ENCODE assay signal across 1 cellular context in the genomic region with DNA sequence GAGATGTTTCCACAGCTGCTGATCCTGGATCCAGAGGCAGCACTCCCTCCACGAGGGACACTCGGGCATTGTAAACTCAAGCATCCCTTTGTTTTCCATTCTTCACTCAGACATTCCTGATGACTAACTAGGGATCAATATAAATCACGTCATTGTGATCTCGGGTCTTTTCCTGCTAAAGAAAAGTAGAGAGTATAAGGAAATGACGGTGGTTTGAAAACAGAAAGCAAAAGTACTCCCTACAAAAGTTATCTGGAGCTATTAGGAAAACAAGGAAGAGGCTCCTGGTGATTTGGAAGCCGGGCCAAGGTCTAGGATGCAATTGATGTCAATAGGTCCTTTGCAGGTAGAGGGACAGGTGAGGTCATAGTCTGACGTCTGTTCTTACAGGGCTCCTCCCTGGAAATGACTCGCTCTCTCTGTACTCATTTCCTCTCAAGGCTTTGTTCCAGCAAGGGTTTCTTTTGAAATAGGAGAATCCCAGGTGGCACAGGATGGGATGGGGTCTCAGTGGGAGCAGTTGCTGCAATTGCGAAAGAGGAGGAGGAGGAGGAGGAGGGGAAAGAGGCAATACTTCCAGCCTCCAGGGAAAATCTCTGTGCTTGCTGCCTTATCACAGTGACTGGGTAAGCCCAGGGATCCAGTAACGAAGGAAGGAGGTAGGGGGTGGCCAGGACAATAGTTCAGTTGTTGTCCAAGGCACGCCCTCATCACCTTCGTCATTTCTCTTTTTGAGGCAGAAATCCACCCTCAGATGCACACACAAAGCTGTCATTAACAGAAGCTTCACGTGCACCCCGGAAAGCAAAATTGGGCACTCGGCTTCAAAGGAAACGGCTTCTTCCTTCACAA.
A peak's percentile ranks its signal among the peaks of the same experiment; 100 is the strongest.
TF ChIP-seq lines count a peak whose summit lies in the region.

No MANE protein-coding gene starts in this region.

TF ChIP-seq in HEK293, 187 proteins besides CTCF, POLR2A, EP300 and RAD21 (continued from another document):
- TF ChIP-seq GLIS2 (tag by site-specific recombination; IDR thresholded peaks at IDR 0.05), result peak; percentile 37; the same call in 1 of the 2 replicates
- TF ChIP-seq ZFP37 (tag by site-specific recombination; IDR thresholded peaks at IDR 0.05), result peak; percentile 50; the same call in 1 of the 2 replicates
- peak; percentile 35 for TF ChIP-seq ZEB2 (tag by site-specific recombination; IDR thresholded peaks at IDR 0.05)
- TF ChIP-seq ZNF677 (tag by site-specific recombination; IDR thresholded peaks at IDR 0.05), result 0 out of 2 replicates have a peak, but pooled peaks have one; percentile 48
- TF ChIP-seq ZBTB20 (tag by site-specific recombination; IDR thresholded peaks at IDR 0.05), result no peak
- TF ChIP-seq SCRT2 (tag by site-specific recombination; IDR thresholded peaks at IDR 0.05), result no peak
- TF ChIP-seq ZNF629 (tag by site-specific recombination; IDR thresholded peaks at IDR 0.05), result peak; percentile 97
- TF ChIP-seq ZNF639 (tag by site-specific recombination; IDR thresholded peaks at IDR 0.05), result no peak; the same call in 1 of the 2 replicates
- peak; percentile 73 for TF ChIP-seq ZIC2 (tag by site-specific recombination; IDR thresholded peaks at IDR 0.05)
- TF ChIP-seq ZNF521 (tag by site-specific recombination; IDR thresholded peaks at IDR 0.05), result no peak
- peak; percentile 39; the same call in 1 of the 2 replicates for TF ChIP-seq ZNF600 (tag by site-specific recombination; IDR thresholded peaks at IDR 0.05)
- no peak for TF ChIP-seq BCL11B (tag by site-specific recombination; IDR thresholded peaks at IDR 0.05; ENCODE audit: low read depth)
- no peak for TF ChIP-seq ZSCAN16 (tag by site-specific recombination; IDR thresholded peaks at IDR 0.05)
- peak; percentile 48; the same call in 1 of the 2 replicates for TF ChIP-seq WT1 (tag by site-specific recombination; IDR thresholded peaks at IDR 0.05)
- TF ChIP-seq ZNF596 (tag by site-specific recombination; IDR thresholded peaks at IDR 0.05), result no peak
- TF ChIP-seq ZNF239 (tag by site-specific recombination; IDR thresholded peaks at IDR 0.05), result no peak
- peak; percentile 58 for TF ChIP-seq SP3 (tag by site-specific recombination; IDR thresholded peaks at IDR 0.05)
- TF ChIP-seq KLF10 (tag by site-specific recombination; IDR thresholded peaks at IDR 0.05), result peak; percentile 12; the same call in 1 of the 2 replicates
- no peak for TF ChIP-seq ZNF302 (tag by site-specific recombination; IDR thresholded peaks at IDR 0.05; ENCODE audit: low read depth)
- TF ChIP-seq ZNF169 (tag by site-specific recombination; IDR thresholded peaks at IDR 0.05), result no peak
- peak; percentile 43; the same call in 1 of the 2 replicates for TF ChIP-seq SP7 (tag by site-specific recombination; IDR thresholded peaks at IDR 0.05)
- peak; percentile 53; the same call in 1 of the 2 replicates for TF ChIP-seq ZNF184 (tag by site-specific recombination; IDR thresholded peaks at IDR 0.05)
- no peak for TF ChIP-seq ZNF654 (tag by site-specific recombination; IDR thresholded peaks at IDR 0.05; ENCODE audit: low read depth)
- TF ChIP-seq, protein P1, sequence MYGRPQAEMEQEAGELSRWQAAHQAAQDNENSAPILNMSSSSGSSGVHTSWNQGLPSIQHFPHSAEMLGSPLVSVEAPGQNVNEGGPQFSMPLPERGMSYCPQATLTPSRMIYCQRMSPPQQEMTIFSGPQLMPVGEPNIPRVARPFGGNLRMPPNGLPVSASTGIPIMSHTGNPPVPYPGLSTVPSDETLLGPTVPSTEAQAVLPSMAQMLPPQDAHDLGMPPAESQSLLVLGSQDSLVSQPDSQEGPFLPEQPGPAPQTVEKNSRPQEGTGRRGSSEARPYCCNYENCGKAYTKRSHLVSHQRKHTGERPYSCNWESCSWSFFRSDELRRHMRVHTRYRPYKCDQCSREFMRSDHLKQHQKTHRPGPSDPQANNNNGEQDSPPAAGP (tag by site-specific recombination; IDR thresholded peaks at IDR 0.05), result peak; percentile 82
- peak; percentile 81 for TF ChIP-seq ATF2 (tag by site-specific recombination; IDR thresholded peaks at IDR 0.05; ENCODE audit: low read depth)
- peak; percentile 91 for TF ChIP-seq ZBTB21 (tag by site-specific recombination; IDR thresholded peaks at IDR 0.05)
- TF ChIP-seq BCL11A (tag by site-specific recombination; IDR thresholded peaks at IDR 0.05; ENCODE audit: low read depth), result no peak
- TF ChIP-seq PRDM1 (tag by site-specific recombination; IDR thresholded peaks at IDR 0.05), result peak; percentile 68
- peak; percentile 45; the same call in 1 of the 2 replicates for TF ChIP-seq ZNF394 (tag by site-specific recombination; IDR thresholded peaks at IDR 0.05; ENCODE audit: borderline replicate concordance)
- no peak for TF ChIP-seq ZNF555 (tag by site-specific recombination; conservative IDR thresholded peaks at IDR 0.05)
- TF ChIP-seq, protein P2, sequence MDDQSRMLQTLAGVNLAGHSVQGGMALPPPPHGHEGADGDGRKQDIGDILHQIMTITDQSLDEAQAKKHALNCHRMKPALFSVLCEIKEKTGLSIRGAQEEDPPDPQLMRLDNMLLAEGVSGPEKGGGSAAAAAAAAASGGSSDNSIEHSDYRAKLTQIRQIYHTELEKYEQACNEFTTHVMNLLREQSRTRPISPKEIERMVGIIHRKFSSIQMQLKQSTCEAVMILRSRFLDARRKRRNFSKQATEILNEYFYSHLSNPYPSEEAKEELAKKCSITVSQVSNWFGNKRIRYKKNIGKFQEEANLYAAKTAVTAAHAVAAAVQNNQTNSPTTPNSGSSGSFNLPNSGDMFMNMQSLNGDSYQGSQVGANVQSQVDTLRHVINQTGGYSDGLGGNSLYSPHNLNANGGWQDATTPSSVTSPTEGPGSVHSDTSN (CRISPR knock-in tag; IDR thresholded peaks at IDR 0.05), result no peak
- peak; percentile 50; the same call in 1 of the 2 replicates for TF ChIP-seq KLF8 (tag by site-specific recombination; IDR thresholded peaks at IDR 0.05)
- no peak for TF ChIP-seq ZNF571 (tag by site-specific recombination; IDR thresholded peaks at IDR 0.05)
- TF ChIP-seq KLF1 (tag by site-specific recombination; IDR thresholded peaks at IDR 0.05), result 0 out of 2 replicates have a peak, but pooled peaks have one; percentile 10
- TF ChIP-seq, protein P3, sequence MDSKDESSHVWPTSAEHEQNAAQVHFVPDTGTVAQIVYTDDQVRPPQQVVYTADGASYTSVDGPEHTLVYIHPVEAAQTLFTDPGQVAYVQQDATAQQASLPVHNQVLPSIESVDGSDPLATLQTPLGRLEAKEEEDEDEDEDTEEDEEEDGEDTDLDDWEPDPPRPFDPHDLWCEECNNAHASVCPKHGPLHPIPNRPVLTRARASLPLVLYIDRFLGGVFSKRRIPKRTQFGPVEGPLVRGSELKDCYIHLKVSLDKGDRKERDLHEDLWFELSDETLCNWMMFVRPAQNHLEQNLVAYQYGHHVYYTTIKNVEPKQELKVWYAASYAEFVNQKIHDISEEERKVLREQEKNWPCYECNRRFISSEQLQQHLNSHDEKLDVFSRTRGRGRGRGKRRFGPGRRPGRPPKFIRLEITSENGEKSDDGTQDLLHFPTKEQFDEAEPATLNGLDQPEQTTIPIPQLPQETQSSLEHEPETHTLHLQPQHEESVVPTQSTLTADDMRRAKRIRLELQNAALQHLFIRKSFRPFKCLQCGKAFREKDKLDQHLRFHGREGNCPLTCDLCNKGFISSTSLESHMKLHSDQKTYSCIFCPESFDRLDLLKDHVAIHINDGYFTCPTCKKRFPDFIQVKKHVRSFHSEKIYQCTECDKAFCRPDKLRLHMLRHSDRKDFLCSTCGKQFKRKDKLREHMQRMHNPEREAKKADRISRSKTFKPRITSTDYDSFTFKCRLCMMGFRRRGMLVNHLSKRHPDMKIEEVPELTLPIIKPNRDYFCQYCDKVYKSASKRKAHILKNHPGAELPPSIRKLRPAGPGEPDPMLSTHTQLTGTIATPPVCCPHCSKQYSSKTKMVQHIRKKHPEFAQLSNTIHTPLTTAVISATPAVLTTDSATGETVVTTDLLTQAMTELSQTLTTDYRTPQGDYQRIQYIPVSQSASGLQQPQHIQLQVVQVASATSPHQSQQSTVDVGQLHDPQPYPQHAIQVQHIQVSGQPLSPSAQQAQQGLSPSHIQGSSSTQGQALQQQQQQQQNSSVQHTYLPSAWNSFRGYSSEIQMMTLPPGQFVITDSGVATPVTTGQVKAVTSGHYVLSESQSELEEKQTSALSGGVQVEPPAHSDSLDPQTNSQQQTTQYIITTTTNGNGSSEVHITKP (tag by site-specific recombination; IDR thresholded peaks at IDR 0.05), result 0 out of 2 replicates have a peak, but pooled peaks have one; percentile 14
- TF ChIP-seq EGR2 (tag by site-specific recombination; IDR thresholded peaks at IDR 0.05; ENCODE audit: low read depth), result peak; percentile 78
